9 cellular contexts compared by ENCODE assay signal in the genomic region with DNA sequence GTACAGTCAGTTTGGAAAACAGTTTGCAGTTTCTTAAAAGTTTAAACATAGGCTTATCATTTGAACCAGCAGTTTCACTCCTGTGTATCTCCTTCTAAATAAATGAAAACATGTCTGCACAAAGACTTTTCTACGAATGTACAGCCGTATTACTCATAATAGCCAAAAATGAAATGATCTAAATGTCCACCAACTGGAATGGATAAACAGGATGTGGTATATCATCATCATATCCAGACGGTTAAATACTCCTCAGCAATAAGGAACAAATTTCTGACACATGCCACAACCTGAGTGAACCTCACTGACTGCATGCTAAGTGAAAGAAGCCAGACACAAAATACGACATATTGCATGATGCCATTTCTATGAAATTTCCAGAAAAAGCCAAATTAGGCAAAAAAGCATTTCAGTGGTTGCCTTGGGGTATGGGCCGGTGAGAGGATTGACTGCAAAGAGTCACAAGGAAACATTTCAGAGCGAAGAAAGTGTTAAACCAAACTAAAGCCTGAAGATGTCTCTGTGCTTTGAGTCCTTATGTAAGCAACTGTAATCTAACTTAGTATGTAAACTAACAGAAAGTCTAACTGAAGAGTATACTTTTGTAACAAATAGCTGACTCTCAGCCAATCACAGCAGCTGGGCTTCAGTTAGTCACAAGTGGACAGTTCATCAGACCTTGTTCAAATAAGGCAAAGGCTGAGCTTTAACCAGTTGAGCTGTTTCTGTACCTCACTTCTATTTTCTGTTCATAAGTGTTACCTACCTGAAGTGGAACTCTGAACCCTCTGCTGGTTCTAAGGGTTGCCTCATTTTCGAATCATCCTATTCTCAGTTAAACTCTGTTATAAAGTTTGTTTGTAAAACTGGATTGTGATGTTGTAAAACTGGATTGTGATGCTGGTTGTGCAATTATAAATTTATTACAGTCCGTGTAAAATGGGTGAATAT.
DNase-seq lines count a peak whose midpoint lies in the region; ATAC-seq and FAIRE-seq lines count a peak whose summit lies in the region.
"Had no signal": no experiment of that assay in that cellular context is flagged by ENCODE, and none has a peak within 500 bp of the region (broad histone marks: within the 10 kb centered on the region; RNA-seq: fewer than 3 reads in every experiment).

No MANE protein-coding gene starts in this region.

- peak; percentile 63 for ATAC-seq in HG02884 (IDR thresholded peaks at IDR 0.05; ENCODE audit: unreplicated experiment)
- ATAC-seq in activated CD8-positive, alpha-beta T cell treated with anti-CD3 and anti-CD28 coated beads, Interleukin-2, amount 10 ng/mL, durations not matched to agents 7 days and 5 days, result no peak

- peak overlapping the region; percentile 29 to 79 (median 58) for H3K27ac Mint-ChIP-seq in immature natural killer cell
- no peak overlapping the region for H3K27ac Mint-ChIP-seq in activated CD8-positive, alpha-beta T cell treated with anti-CD3 and anti-CD28 coated beads, Interleukin-2, amount 10 ng/mL, durations not matched to agents 7 days and 5 days

- CTCF ChIA-PET in activated CD8-positive, alpha-beta T cell treated with anti-CD3 and anti-CD28 coated beads, Interleukin-2, amount 10 ng/mL, durations not matched to agents 7 days and 5 days (lab: Charles Lee), result no interaction called here

- H3K36me3 Mint-ChIP-seq in immature natural killer cell, result no peaks in the 10 kb centered on the region
- no peaks in the 10 kb centered on the region for H3K36me3 Mint-ChIP-seq in activated CD8-positive, alpha-beta T cell treated with anti-CD3 and anti-CD28 coated beads, Interleukin-2, amount 10 ng/mL, durations not matched to agents 7 days and 5 days (ENCODE audit: low read depth)

- peak overlapping the region; percentile 6 to 45 (median 29) for H3K4me3 Mint-ChIP-seq in immature natural killer cell
- H3K4me3 Mint-ChIP-seq in activated CD8-positive, alpha-beta T cell treated with anti-CD3 and anti-CD28 coated beads, Interleukin-2, amount 10 ng/mL, durations not matched to agents 7 days and 5 days, result no peak overlapping the region

- peak; percentile 84 for FAIRE-seq in RCC 7860 (lab: Jason Lieb, UNC)
- FAIRE-seq: A204.1 had no signal

- POLR2A ChIA-PET in activated CD8-positive, alpha-beta T cell treated with anti-CD3 and anti-CD28 coated beads, Interleukin-2, amount 10 ng/mL, durations not matched to agents 7 days and 5 days (lab: Charles Lee), result no interaction called here

- H3K4me1 Mint-ChIP-seq in immature natural killer cell, result peaks cover 56 to 72% of the 10 kb centered on the region in 2 donors
- H3K4me1 Mint-ChIP-seq in activated CD8-positive, alpha-beta T cell treated with anti-CD3 and anti-CD28 coated beads, Interleukin-2, amount 10 ng/mL, durations not matched to agents 7 days and 5 days (ENCODE audit: low read depth), result peaks cover 10% of the 10 kb centered on the region

- H3K27me3 Mint-ChIP-seq in immature natural killer cell (ENCODE audit: low read depth in 3 of 3), result peaks cover 0 to 6% (median 1%) of the 10 kb centered on the region in 3 donors
- H3K27me3 Mint-ChIP-seq in activated CD8-positive, alpha-beta T cell treated with anti-CD3 and anti-CD28 coated beads, Interleukin-2, amount 10 ng/mL, durations not matched to agents 7 days and 5 days (ENCODE audit: low read depth), result peaks cover 25% of the 10 kb centered on the region

- H3K9me3 Mint-ChIP-seq in immature natural killer cell, result no peaks in the 10 kb centered on the region
- H3K9me3 Mint-ChIP-seq in activated CD8-positive, alpha-beta T cell treated with anti-CD3 and anti-CD28 coated beads, Interleukin-2, amount 10 ng/mL, durations not matched to agents 7 days and 5 days (ENCODE audit: insufficient read depth), result no peaks in the 10 kb centered on the region

- DNase-seq in NCI-H2196 (lab: John Stamatoyannopoulos, UW; ENCODE audit: unreplicated experiment) (peak; percentile 30), NCI-H2196 treated with DMSO at 0.1 percent for 48 hours (lab: John Stamatoyannopoulos, UW; ENCODE audit: unreplicated experiment) (no peak), RCC 7860 (ENCODE audit: low spot score) (peak; percentile 84), immature natural killer cell (peak in 2 of 3 donors; percentile 15 to 28), cerebellar cortex (ENCODE audit: low spot score) (no peak), NCI-H524 (lab: John Stamatoyannopoulos, UW) (no peak)
- no peak for DNase-seq in activated CD8-positive, alpha-beta T cell treated with anti-CD3 and anti-CD28 coated beads, Interleukin-2, amount 10 ng/mL, durations not matched to agents 7 days and 5 days

Comparison
In these comparisons a context has a peak if more than half of its experiments do, and no peak if none do; other contexts are left out.
1. DNase-seq: peak in NCI-H2196 (single experiment), RCC 7860 (single experiment) and immature natural killer cell (2 of 3); none in NCI-H2196 treated with DMSO at 0.1 percent for 48 hours (single experiment), cerebellar cortex (single experiment), NCI-H524 (0 of 2) and activated CD8-positive, alpha-beta T cell treated with anti-CD3 and anti-CD28 coated beads, Interleukin-2, amount 10 ng/mL, durations not matched to agents 7 days and 5 days (single experiment).